Comparison of ENCODE assay signal across 8 cellular contexts in the genomic region with DNA sequence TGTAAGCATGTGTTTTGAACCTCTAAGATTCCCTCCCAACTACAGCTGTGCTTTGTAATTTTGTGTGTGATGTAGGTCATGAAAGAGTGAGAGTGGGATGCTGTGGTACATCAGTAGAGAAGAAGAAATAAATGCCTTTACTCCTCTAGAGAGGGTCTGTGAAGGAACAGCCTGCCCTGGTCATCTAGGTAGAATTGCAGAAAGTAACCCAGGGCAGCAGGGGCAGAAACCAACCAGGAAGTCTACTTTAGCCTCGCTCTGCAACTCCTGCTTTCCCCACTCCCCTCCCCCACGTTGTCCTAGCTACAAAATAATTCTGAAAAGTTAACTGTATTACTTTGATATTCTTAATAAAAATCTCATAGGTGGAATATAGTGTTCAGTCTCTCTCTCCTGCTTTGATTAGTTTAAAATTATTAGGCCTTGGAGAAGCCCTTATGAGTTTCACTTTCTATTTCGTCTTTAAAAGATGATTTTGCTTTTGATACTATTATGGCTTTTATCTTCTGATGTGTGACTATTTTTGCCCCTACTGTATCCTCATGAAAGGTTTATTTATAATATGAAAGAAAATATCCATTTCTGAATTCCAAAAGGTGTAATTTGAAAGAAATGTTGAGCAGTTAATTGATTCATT. TPM values are rescaled to one million over a fixed set of nuclear protein-coding genes. Genes with fewer than 3 reads are reported as not detected.
DNase-seq lines count a peak whose midpoint lies in the region; ATAC-seq and TF ChIP-seq lines count a peak whose summit lies in the region.

No MANE protein-coding gene starts in this region.

- H3K36me3 Mint-ChIP-seq in CD4-positive, CD25-positive, alpha-beta regulatory T cell: peaks cover 18% of the 10 kb centered on the region
- peaks cover 4% of the 10 kb centered on the region for H3K36me3 Mint-ChIP-seq in T-helper 17 cell (ENCODE audit: low read depth)

- H3K4me3 ChIP-seq in CD4-positive, CD25-positive, alpha-beta regulatory T cell (ENCODE audit: low read depth, low read length): peak overlapping the region; percentile 92
- H3K4me3 ChIP-seq in iPS-20b (ENCODE audit: low read length): no peak overlapping the region
- peak overlapping the region; percentile 1 to 27 for H3K4me3 ChIP-seq in tibial artery

- peak overlapping the region; percentile 84 to 92 (median 90) for H3K4me3 Mint-ChIP-seq in CD4-positive, CD25-positive, alpha-beta regulatory T cell
- H3K4me3 Mint-ChIP-seq in T-helper 17 cell: peak overlapping the region; percentile 91

- H3K36me3 ChIP-seq in CD4-positive, CD25-positive, alpha-beta regulatory T cell (ENCODE audit: control insufficient read depth, insufficient read depth, low read length): peaks cover 7% of the 10 kb centered on the region
- H3K36me3 ChIP-seq in iPS-20b (ENCODE audit: insufficient read depth, low read depth, low read length) (peaks cover 74% of the 10 kb centered on the region), tibial artery (peaks cover 12 to 40% (median 29%) of the 10 kb centered on the region in 3 donors)

- peaks cover 51% of the 10 kb centered on the region for H3K4me1 ChIP-seq in CD4-positive, CD25-positive, alpha-beta regulatory T cell (ENCODE audit: control insufficient read depth, insufficient read depth, low read length, poor library complexity, severe bottlenecking)
- peaks cover 8% of the 10 kb centered on the region for H3K4me1 ChIP-seq in iPS-20b (ENCODE audit: insufficient read depth, low read length)
- peaks cover 0 to 17% (median 10%) of the 10 kb centered on the region in 4 donors for H3K4me1 ChIP-seq in tibial artery

- peak in 2 of 3 donors; percentile 42 to 51 for DNase-seq in CD4-positive, CD25-positive, alpha-beta regulatory T cell
- no peak for DNase-seq in T-helper 17 cell
- DNase-seq in tibial artery: no peak
- DNase-seq in posterior cingulate gyrus: no peak
- no peak for DNase-seq in mesenteric fat pad (ENCODE audit: low spot score)
- no peak for DNase-seq in activated CD8-positive, alpha-beta memory T cell treated with anti-CD3 and anti-CD28 coated beads, Interleukin-2, amount 50 U/mL, for 48 hours

- H3K27ac ChIP-seq in CD4-positive, CD25-positive, alpha-beta regulatory T cell (ENCODE audit: insufficient read depth, low read length, poor library complexity, severe bottlenecking): peak overlapping the region; percentile 83
- H3K27ac ChIP-seq in iPS-20b (ENCODE audit: low read length) (no peak overlapping the region), tibial artery (peak overlapping the region in 1 of 2 donors; percentile 14)

- no peaks in the 10 kb centered on the region for H3K27me3 Mint-ChIP-seq in CD4-positive, CD25-positive, alpha-beta regulatory T cell
- no peaks in the 10 kb centered on the region for H3K27me3 Mint-ChIP-seq in T-helper 17 cell

- peak overlapping the region; percentile 94 to 98 (median 98) for H3K27ac Mint-ChIP-seq in CD4-positive, CD25-positive, alpha-beta regulatory T cell
- H3K27ac Mint-ChIP-seq in T-helper 17 cell: peak overlapping the region; percentile 99

- H3K9me3 ChIP-seq in CD4-positive, CD25-positive, alpha-beta regulatory T cell (ENCODE audit: control insufficient read depth in 2 of 2, low read length in 2 of 2): no peaks in the 10 kb centered on the region
- H3K9me3 ChIP-seq in T-helper 17 cell (ENCODE audit: control insufficient read depth, low read length, poor library complexity, severe bottlenecking) (no peaks in the 10 kb centered on the region), iPS-20b (ENCODE audit: insufficient read depth, low read depth, low read length) (no peaks in the 10 kb centered on the region), tibial artery (no peaks in the 10 kb centered on the region)

- H3K9me3 Mint-ChIP-seq in CD4-positive, CD25-positive, alpha-beta regulatory T cell: no peaks in the 10 kb centered on the region

- intact Hi-C loops in tibial artery (cut with DNase I; ENCODE audit: low total_unique reads) (no loop called here), posterior cingulate gyrus (cut with DNase I) (no loop called here)

- peaks cover 34 to 51% (median 45%) of the 10 kb centered on the region in 4 donors for H3K4me1 Mint-ChIP-seq in CD4-positive, CD25-positive, alpha-beta regulatory T cell
- H3K4me1 Mint-ChIP-seq in T-helper 17 cell: peaks cover 31% of the 10 kb centered on the region

- H3K27me3 ChIP-seq in CD4-positive, CD25-positive, alpha-beta regulatory T cell (ENCODE audit: control insufficient read depth, insufficient read depth, low read length): no peaks in the 10 kb centered on the region
- H3K27me3 ChIP-seq in iPS-20b (ENCODE audit: insufficient read depth, low read length) (no peaks in the 10 kb centered on the region), tibial artery (no peaks in the 10 kb centered on the region)

- TF ChIP-seq CTCF in tibial artery (IDR thresholded peaks at IDR 0.05): no peak

- ATAC-seq in CD4-positive, CD25-positive, alpha-beta regulatory T cell (ENCODE audit: low read depth in 2 of 2): peak; percentile 43 to 44
- ATAC-seq in GM21825 (IDR thresholded peaks at IDR 0.05; ENCODE audit: unreplicated experiment) (peak; percentile 59), T-helper 17 cell (peak; percentile 55)

- H3K9ac ChIP-seq in iPS-20b (ENCODE audit: low read depth, low read length): 0 out of 2 replicates have a peak overlapping the region, but pooled peaks have one; percentile 27

RNA-seq across cellular contexts. Expression of gene TBK1, which starts 7.6 kb away (rescaled TPM):
- 24.3 TPM for total RNA-seq in CD4-positive, CD25-positive, alpha-beta regulatory T cell
- 10 to 100 TPM; 21.3 to 29.1 (median 22.8) TPM for polyA plus RNA-seq in CD4-positive, CD25-positive, alpha-beta regulatory T cell
- 10 to 100 TPM; 15.0 to 22.7 TPM for total RNA-seq in T-helper 17 cell
- 23.4 TPM for total RNA-seq in mesenteric fat pad

RNA-seq across cellular contexts. Expression of gene XPOT, which starts 55.3 kb away (rescaled TPM):
- total RNA-seq in CD4-positive, CD25-positive, alpha-beta regulatory T cell: 59.6 TPM
- polyA plus RNA-seq in CD4-positive, CD25-positive, alpha-beta regulatory T cell: 10 to 100 TPM; 27.7 to 43.3 (median 34.0) TPM
- total RNA-seq in T-helper 17 cell (10 to 100 TPM; 58.2 to 61.6 TPM), mesenteric fat pad (96.1 TPM)

Comparison
In these comparisons a context has a peak if more than half of its experiments do, and no peak if none do; other contexts are left out.
1. DNase-seq: peak in CD4-positive, CD25-positive, alpha-beta regulatory T cell (2 of 3); none in T-helper 17 cell (0 of 3), tibial artery (0 of 2), posterior cingulate gyrus (0 of 10), mesenteric fat pad (single experiment) and activated CD8-positive, alpha-beta memory T cell treated with anti-CD3 and anti-CD28 coated beads, Interleukin-2, amount 50 U/mL, for 48 hours (single experiment).
2. Peak in every context shown above with its lines, with median percentiles within 50 percentile points of each other: ATAC-seq.